8 cellular contexts compared by ENCODE assay signal in the genomic region with DNA sequence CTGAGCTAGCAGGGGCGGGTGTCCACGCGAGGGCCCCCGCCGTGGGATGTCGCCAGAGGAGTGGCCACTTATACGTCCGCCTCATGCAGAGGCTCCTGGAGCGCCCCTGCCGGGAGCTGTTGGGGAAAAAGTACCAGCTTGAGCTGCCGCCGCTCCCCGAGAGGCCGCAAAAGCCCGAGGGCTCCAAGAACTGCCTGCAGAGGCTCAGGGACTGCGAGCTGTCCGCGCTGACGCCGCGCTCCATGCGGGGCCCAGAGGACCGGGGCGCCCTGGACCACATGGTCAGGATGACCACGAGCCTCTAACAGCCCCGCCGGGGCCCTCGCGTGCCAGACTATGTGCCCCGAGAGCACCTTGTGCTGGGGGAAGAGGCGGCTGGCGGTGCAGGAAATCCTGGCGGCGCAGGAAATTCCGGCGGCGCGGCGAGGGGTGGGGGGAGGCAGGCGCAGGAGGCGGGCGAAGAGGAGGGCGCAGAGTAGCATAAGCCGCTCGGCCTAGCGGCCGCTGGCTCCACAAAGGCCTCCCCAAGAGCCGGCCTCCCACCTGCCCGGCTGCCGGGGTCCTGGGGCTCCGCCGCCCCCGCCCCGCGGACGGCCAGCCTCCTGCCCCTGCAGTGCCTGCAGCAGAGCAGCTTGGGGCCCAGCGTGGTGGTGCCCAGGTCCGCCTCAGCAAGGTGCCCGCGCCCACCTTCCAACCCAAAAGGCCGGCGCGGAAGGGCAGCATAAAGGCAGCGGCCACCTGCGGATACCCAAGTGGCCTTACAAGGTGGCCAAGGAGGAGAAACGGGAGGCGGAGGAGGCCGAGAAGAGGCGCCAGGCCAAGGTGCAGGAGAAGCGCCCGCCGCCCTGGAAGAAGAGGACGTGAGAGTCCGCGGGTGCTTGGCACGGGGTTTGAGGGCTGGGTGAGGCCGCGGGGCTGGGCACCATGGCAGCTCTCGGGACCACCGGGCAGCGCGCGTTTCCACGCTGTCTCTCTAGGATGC. TPM values are rescaled to one million over a fixed set of nuclear protein-coding genes. Genes with fewer than 3 reads are reported as not detected.
A peak's percentile ranks its signal among the peaks of the same experiment; 100 is the strongest.
DNase-seq lines count a peak whose midpoint lies in the region; ATAC-seq, FAIRE-seq and TF ChIP-seq lines count a peak whose summit lies in the region.

No MANE protein-coding gene starts in this region.

- peak; percentile 35 for TF ChIP-seq POLR2A in endothelial cell of umbilical vein (IDR thresholded peaks at IDR 0.05; ENCODE audit: low read depth, low read length)

- BruUV-seq in endothelial cell of umbilical vein (replicated peaks; lab: Mats Ljungman, UMichigan): no TSS peak

- peaks cover 0 to 44% (median 5%) of the 10 kb centered on the region in 11 donors for H3K9me3 Mint-ChIP-seq in naive thymus-derived CD4-positive, alpha-beta T cell

- H2AFZ ChIP-seq in endothelial cell of umbilical vein (ENCODE audit: low read depth, low read length): peak overlapping the region; percentile 94

- intact Hi-C loops in endothelial cell of umbilical vein (cut with micrococcal nuclease): no loop called here
- intact Hi-C loops in naive thymus-derived CD4-positive, alpha-beta T cell (cut with micrococcal nuclease): loop anchor here in 1 of 2 donors (5.0 kb wide), 1 partner anchor 124 kb away; a partner anchor contains a TSS

- H3K9me3 ChIP-seq in endothelial cell of umbilical vein (replicated peaks; ENCODE audit: control insufficient read depth, insufficient read depth, low read length): no peaks in the 10 kb centered on the region
- H3K9me3 ChIP-seq in naive thymus-derived CD4-positive, alpha-beta T cell (ENCODE audit: control insufficient read depth in 2 of 3, low read length in 3 of 3): no peaks in the 10 kb centered on the region

- peak overlapping the region; percentile 84 to 97 (median 87) for H3K4me3 Mint-ChIP-seq in naive thymus-derived CD4-positive, alpha-beta T cell

- H3K27ac ChIP-seq in endothelial cell of umbilical vein (ENCODE audit: insufficient read depth, low read depth, low read length): peak overlapping the region; percentile 69
- H3K27ac ChIP-seq in naive thymus-derived CD4-positive, alpha-beta T cell (ENCODE audit: low read depth, low read length): no peak overlapping the region

- H3K9me1 ChIP-seq in endothelial cell of umbilical vein (replicated peaks; ENCODE audit: control insufficient read depth, extremely low read depth, insufficient read depth, low read length): no peaks in the 10 kb centered on the region

- H3K4me1 ChIP-seq in endothelial cell of umbilical vein (ENCODE audit: control insufficient read depth, extremely low read depth, insufficient read depth, low read length): peaks cover 8% of the 10 kb centered on the region
- H3K4me1 ChIP-seq in naive thymus-derived CD4-positive, alpha-beta T cell (ENCODE audit: control insufficient read depth in 2 of 2, insufficient read depth in 2 of 2, low read length in 2 of 2): no peaks in the 10 kb centered on the region

- peaks cover 3% of the 10 kb centered on the region for H3K79me2 ChIP-seq in endothelial cell of umbilical vein (ENCODE audit: control insufficient read depth, insufficient read depth, low read length)

- peaks cover 0 to 6% of the 10 kb centered on the region in 2 experiments for H3K27me3 ChIP-seq in endothelial cell of umbilical vein (ENCODE audit: control insufficient read depth in 2 of 2, insufficient read depth in 2 of 2, low read length in 2 of 2)
- H3K27me3 ChIP-seq in naive thymus-derived CD4-positive, alpha-beta T cell (ENCODE audit: control insufficient read depth in 2 of 2, insufficient read depth in 2 of 2, low read length in 2 of 2): no peaks in the 10 kb centered on the region

- H3K27ac Mint-ChIP-seq in naive thymus-derived CD4-positive, alpha-beta T cell: peak overlapping the region in 6 of 9 donors; percentile 17 to 88 (median 50)

- POLR2A ChIA-PET in endothelial cell of umbilical vein (lab: Charles Lee): no interaction called here
- POLR2A ChIA-PET in naive thymus-derived CD4-positive, alpha-beta T cell (lab: Charles Lee): no interaction called here

- H4K20me1 ChIP-seq in endothelial cell of umbilical vein (replicated peaks; ENCODE audit: control insufficient read depth, extremely low read depth, insufficient read depth, low read length): no peaks in the 10 kb centered on the region

- peaks cover 0 to 4% of the 10 kb centered on the region in 2 experiments for H3K36me3 ChIP-seq in endothelial cell of umbilical vein (ENCODE audit: control insufficient read depth in 2 of 2, extremely low read depth in 1 of 2, insufficient read depth in 2 of 2, low read length in 2 of 2)
- H3K36me3 ChIP-seq in naive thymus-derived CD4-positive, alpha-beta T cell (ENCODE audit: control insufficient read depth in 2 of 3, insufficient read depth in 3 of 3, low read length in 3 of 3): peaks cover 0 to 13% (median 0%) of the 10 kb centered on the region in 3 experiments

- peaks cover 7 to 28% (median 21%) of the 10 kb centered on the region in 5 donors for H3K36me3 Mint-ChIP-seq in naive thymus-derived CD4-positive, alpha-beta T cell

- H3K4me2 ChIP-seq in endothelial cell of umbilical vein (ENCODE audit: insufficient read depth, low read length): peak overlapping the region; percentile 67

- peak; percentile 82 for FAIRE-seq in endothelial cell of umbilical vein (lab: Jason Lieb, UNC)

- ATAC-seq in naive thymus-derived CD4-positive, alpha-beta T cell: peak; percentile 58

- DNase-seq in G401 (ENCODE audit: low spot score) (peak; percentile 77), HCEC 1CT (peak; percentile 54), NCI-H2171 (lab: John Stamatoyannopoulos, UW) (peak; percentile 53), endothelial cell of umbilical vein (ENCODE audit: low read depth, low spot score) (peak; percentile 64), stromal cell of bone marrow (ENCODE audit: low read depth) (peak; percentile 49), SIG-M5 (lab: John Stamatoyannopoulos, UW) (no peak)
- peak; percentile 12 to 38 for DNase-seq in activated CD8-positive, alpha-beta memory T cell treated with anti-CD3 and anti-CD28 coated beads for 4 hours (ENCODE audit: low read depth in 2 of 2)
- peak; percentile 12 to 81 (median 38) for DNase-seq in naive thymus-derived CD4-positive, alpha-beta T cell

- CTCF ChIA-PET in endothelial cell of umbilical vein (lab: Charles Lee): no interaction called here
- CTCF ChIA-PET in naive thymus-derived CD4-positive, alpha-beta T cell (lab: Charles Lee): no interaction called here

- H3K9ac ChIP-seq in endothelial cell of umbilical vein (replicated peaks; ENCODE audit: extremely low read depth, insufficient read depth, low read length): peak overlapping the region; percentile 57

- dilution Hi-C loops in endothelial cell of umbilical vein (cut with MboI; ENCODE audit: extremely low pct_ligation_motif_present, low sequenced_read_pairs): no loop called here

- TF ChIP-seq CTCF in endothelial cell of umbilical vein (IDR thresholded peaks at IDR 0.05; ENCODE audit: extremely low read depth in 1 of 2, insufficient read depth in 1 of 2, low read depth in 1 of 2, low read length in 2 of 2): peak in 1 of 2 donors; percentile 29

- peaks cover 0 to 35% (median 11%) of the 10 kb centered on the region in 7 donors for H3K4me1 Mint-ChIP-seq in naive thymus-derived CD4-positive, alpha-beta T cell

- H3K4me3 ChIP-seq in endothelial cell of umbilical vein (replicated peaks in 1 of 3; ENCODE audit: insufficient read depth in 1 of 3, low read depth in 1 of 3, low read length in 3 of 3): peak overlapping the region; percentile 52 to 70 (median 56)
- peak overlapping the region; percentile 48 for H3K4me3 ChIP-seq in naive thymus-derived CD4-positive, alpha-beta T cell (ENCODE audit: low read length)

- in situ Hi-C loops in G401 (cut with HindIII; ENCODE audit: low sequenced_read_pairs): no loop called here

- H3K27me3 Mint-ChIP-seq in naive thymus-derived CD4-positive, alpha-beta T cell: peaks cover 0 to 4% (median 0%) of the 10 kb centered on the region in 5 donors

TF ChIP-seq in endothelial cell of umbilical vein, 7 proteins besides CTCF, POLR2A, EP300 and RAD21:
- TF ChIP-seq MYC (IDR thresholded peaks at IDR 0.05; ENCODE audit: low read depth, low read length): no peak
- no peak for TF ChIP-seq EZH2 (IDR thresholded peaks at IDR 0.05; ENCODE audit: borderline replicate concordance, low read depth, low read length, severe bottlenecking)
- peak; percentile 83 for TF ChIP-seq POLR2AphosphoS5 (IDR thresholded peaks at IDR 0.05; ENCODE audit: insufficient read depth, low read depth, low read length)
- TF ChIP-seq, protein P1, sequence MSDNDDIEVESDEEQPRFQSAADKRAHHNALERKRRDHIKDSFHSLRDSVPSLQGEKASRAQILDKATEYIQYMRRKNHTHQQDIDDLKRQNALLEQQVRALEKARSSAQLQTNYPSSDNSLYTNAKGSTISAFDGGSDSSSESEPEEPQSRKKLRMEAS (IDR thresholded peaks at IDR 0.05; ENCODE audit: insufficient read depth, insufficient read length): peak; percentile 45
- TF ChIP-seq GATA2 (IDR thresholded peaks at IDR 0.05; ENCODE audit: insufficient read depth, insufficient read length, low read depth, low read length): no peak

RNA-seq across cellular contexts. Expression of a gene that starts 42.1 kb away (rescaled TPM):
- total RNA-seq in G401 (2014; rRNA removed; shearing (Covaris generic)): 2.4 and 4.2 TPM in 2 replicates
- not detected in 2 replicates for total RNA-seq in endothelial cell of umbilical vein
- not detected in 2 replicates for polyA plus RNA-seq in endothelial cell of umbilical vein
- not detected in 2 replicates for polyA plus RNA-seq in endothelial cell of umbilical vein (2011; cell fraction: cytosol; rRNA removed)
- not detected in 2 replicates for polyA plus RNA-seq in endothelial cell of umbilical vein (2011; cell fraction: nucleus; rRNA removed)
- polyA plus RNA-seq in endothelial cell of umbilical vein (2012): not detected in 2 replicates
- not detected in 2 replicates for polyA minus RNA-seq in endothelial cell of umbilical vein
- polyA minus RNA-seq in endothelial cell of umbilical vein (2011; cell fraction: cytosol; rRNA and poly(A)+ RNA removed): not detected
- not detected in 2 replicates for polyA minus RNA-seq in endothelial cell of umbilical vein (2011; cell fraction: nucleus; rRNA and poly(A)+ RNA removed)
- total RNA-seq in naive thymus-derived CD4-positive, alpha-beta T cell: not detected
- not detected for polyA plus RNA-seq in naive thymus-derived CD4-positive, alpha-beta T cell
